ENCODE assay signal across 1 cellular context in genomic region chr19:46713781-46714522, GRCh38.
A peak's percentile ranks its signal among the peaks of the same experiment; 100 is the strongest.
TF ChIP-seq lines count a peak whose summit lies in the region.

No MANE protein-coding gene starts in this region.

TF ChIP-seq in HepG2, 621 proteins besides CTCF, POLR2A, EP300 and RAD21 (continued from another document):
- no peak for TF ChIP-seq ZNF512B (CRISPR knock-in tag; IDR thresholded peaks at IDR 0.05; ENCODE audit: borderline replicate concordance)
- TF ChIP-seq THAP11 (CRISPR knock-in tag; IDR thresholded peaks at IDR 0.05): peak; percentile 77
- no peak for TF ChIP-seq ZNF44 (CRISPR knock-in tag; IDR thresholded peaks at IDR 0.05)
- TF ChIP-seq, protein P1, sequence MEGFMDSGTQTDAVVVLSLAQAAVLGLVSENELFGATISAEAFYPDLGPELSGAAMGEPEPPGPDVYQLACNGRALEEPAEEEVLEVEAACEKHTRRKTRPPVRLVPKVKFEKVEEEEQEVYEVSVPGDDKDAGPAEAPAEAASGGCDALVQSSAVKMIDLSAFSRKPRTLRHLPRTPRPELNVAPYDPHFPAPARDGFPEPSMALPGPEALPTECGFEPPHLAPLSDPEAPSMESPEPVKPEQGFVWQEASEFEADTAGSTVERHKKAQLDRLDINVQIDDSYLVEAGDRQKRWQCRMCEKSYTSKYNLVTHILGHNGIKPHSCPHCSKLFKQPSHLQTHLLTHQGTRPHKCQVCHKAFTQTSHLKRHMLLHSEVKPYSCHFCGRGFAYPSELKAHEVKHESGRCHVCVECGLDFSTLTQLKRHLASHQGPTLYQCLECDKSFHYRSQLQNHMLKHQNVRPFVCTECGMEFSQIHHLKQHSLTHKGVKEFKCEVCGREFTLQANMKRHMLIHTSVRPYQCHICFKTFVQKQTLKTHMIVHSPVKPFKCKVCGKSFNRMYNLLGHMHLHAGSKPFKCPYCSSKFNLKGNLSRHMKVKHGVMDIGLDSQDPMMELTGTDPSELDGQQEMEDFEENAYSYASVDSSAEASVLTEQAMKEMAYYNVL (CRISPR knock-in tag; IDR thresholded peaks at IDR 0.05; ENCODE audit: borderline replicate concordance): no peak
- TF ChIP-seq ZBTB40 (IDR thresholded peaks at IDR 0.05): no peak
- TF ChIP-seq ZBTB40 (CRISPR knock-in tag; IDR thresholded peaks at IDR 0.05): no peak
- 0 out of 2 replicates have a peak, but pooled peaks have one; percentile 34 for TF ChIP-seq NRL (CRISPR knock-in tag; IDR thresholded peaks at IDR 0.05; ENCODE audit: borderline replicate concordance)
- peak; percentile 34; the same call in 1 of the 2 replicates for TF ChIP-seq IKZF5 (CRISPR knock-in tag; IDR thresholded peaks at IDR 0.05)
- TF ChIP-seq, protein P2, sequence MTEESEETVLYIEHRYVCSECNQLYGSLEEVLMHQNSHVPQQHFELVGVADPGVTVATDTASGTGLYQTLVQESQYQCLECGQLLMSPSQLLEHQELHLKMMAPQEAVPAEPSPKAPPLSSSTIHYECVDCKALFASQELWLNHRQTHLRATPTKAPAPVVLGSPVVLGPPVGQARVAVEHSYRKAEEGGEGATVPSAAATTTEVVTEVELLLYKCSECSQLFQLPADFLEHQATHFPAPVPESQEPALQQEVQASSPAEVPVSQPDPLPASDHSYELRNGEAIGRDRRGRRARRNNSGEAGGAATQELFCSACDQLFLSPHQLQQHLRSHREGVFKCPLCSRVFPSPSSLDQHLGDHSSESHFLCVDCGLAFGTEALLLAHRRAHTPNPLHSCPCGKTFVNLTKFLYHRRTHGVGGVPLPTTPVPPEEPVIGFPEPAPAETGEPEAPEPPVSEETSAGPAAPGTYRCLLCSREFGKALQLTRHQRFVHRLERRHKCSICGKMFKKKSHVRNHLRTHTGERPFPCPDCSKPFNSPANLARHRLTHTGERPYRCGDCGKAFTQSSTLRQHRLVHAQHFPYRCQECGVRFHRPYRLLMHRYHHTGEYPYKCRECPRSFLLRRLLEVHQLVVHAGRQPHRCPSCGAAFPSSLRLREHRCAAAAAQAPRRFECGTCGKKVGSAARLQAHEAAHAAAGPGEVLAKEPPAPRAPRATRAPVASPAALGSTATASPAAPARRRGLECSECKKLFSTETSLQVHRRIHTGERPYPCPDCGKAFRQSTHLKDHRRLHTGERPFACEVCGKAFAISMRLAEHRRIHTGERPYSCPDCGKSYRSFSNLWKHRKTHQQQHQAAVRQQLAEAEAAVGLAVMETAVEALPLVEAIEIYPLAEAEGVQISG (CRISPR knock-in tag; IDR thresholded peaks at IDR 0.05): peak; percentile 57; the same call in 1 of the 2 replicates
- 0 out of 2 replicates have a peak, but pooled peaks have one; percentile 26 for TF ChIP-seq SPEN (CRISPR knock-in tag; IDR thresholded peaks at IDR 0.05; ENCODE audit: low read depth)
- TF ChIP-seq ELF4 (CRISPR knock-in tag; IDR thresholded peaks at IDR 0.05; ENCODE audit: borderline replicate concordance): 0 out of 2 replicates have a peak, but pooled peaks have one; percentile 54
